9 cellular contexts compared by ENCODE assay signal in genomic region chr18:26458526-26459232, GRCh38.
DNase-seq lines count a peak whose midpoint lies in the region; ATAC-seq and TF ChIP-seq lines count a peak whose summit lies in the region.
"Had no signal": no experiment of that assay in that cellular context is flagged by ENCODE, and none has a peak within 500 bp of the region (broad histone marks: within the 10 kb centered on the region; RNA-seq: fewer than 3 reads in every experiment).

No MANE protein-coding gene starts in this region.

- peaks cover 21% of the 10 kb centered on the region for H3K4me1 Mint-ChIP-seq in glutamatergic neuron (ENCODE audit: low read depth, unreplicated experiment)

- WGBS in gastroesophageal sphincter (ENCODE audit: low coverage in 1 of 2), 2 donors, result 66 to 88% methylated on average over 9 of the region's 9 CpGs

- peaks cover 7% of the 10 kb centered on the region for H3K36me3 Mint-ChIP-seq in glutamatergic neuron (ENCODE audit: unreplicated experiment)

- no peak for TF ChIP-seq EP300 in gastroesophageal sphincter (IDR thresholded peaks at IDR 0.05)

- no peak overlapping the region for H3K4me3 Mint-ChIP-seq in glutamatergic neuron (ENCODE audit: unreplicated experiment)

- H3K4me1 ChIP-seq in ascending aorta (no peaks in the 10 kb centered on the region), gastroesophageal sphincter (no peaks in the 10 kb centered on the region)

- H3K9me3 ChIP-seq in ascending aorta (no peaks in the 10 kb centered on the region), gastroesophageal sphincter (no peaks in the 10 kb centered on the region)

- H3K36me3 ChIP-seq in ascending aorta (peaks cover 0 to 22% of the 10 kb centered on the region in 2 donors), gastroesophageal sphincter (peaks cover 0 to 49% of the 10 kb centered on the region in 2 donors)

- intact Hi-C loops in ascending aorta (cut with DNase I), result no loop called here

- no peak for TF ChIP-seq POLR2A in gastroesophageal sphincter (IDR thresholded peaks at IDR 0.05)

- H3K27me3 ChIP-seq in ascending aorta, result no peaks in the 10 kb centered on the region
- H3K27me3 ChIP-seq in gastroesophageal sphincter, result no peaks in the 10 kb centered on the region

- H3K27ac ChIP-seq in ascending aorta (no peak overlapping the region), gastroesophageal sphincter (no peak overlapping the region)
- H3K27ac ChIP-seq: 22Rv1 had no signal

- peaks cover 2% of the 10 kb centered on the region for H3K9me3 Mint-ChIP-seq in glutamatergic neuron (ENCODE audit: unreplicated experiment)

- TF ChIP-seq CTCF in glutamatergic neuron (IDR thresholded peaks at IDR 0.05; ENCODE audit: partially characterized antibody, unreplicated experiment) (no peak), ascending aorta (IDR thresholded peaks at IDR 0.05) (no peak), gastroesophageal sphincter (IDR thresholded peaks at IDR 0.05) (no peak)

- H3K27ac Mint-ChIP-seq in glutamatergic neuron (ENCODE audit: unreplicated experiment), result peak overlapping the region; percentile 10

- DNase-seq in NCI-H1694 (lab: John Stamatoyannopoulos, UW), result peak; percentile 12
- DNase-seq in NCI-H1694 treated with DMSO at 0.1 percent for 48 hours (lab: John Stamatoyannopoulos, UW), result no peak
- peak; percentile 65 for DNase-seq in NOMO-1 treated with dmso at 0.1 percent for 144 hours (lab: John Stamatoyannopoulos, UW; ENCODE audit: unreplicated experiment)
- DNase-seq in glutamatergic neuron, result no peak
- no peak for DNase-seq in ascending aorta (ENCODE audit: low spot score in 2 of 2)
- no peak for DNase-seq in pons (ENCODE audit: low spot score)

- H3K27me3 Mint-ChIP-seq in glutamatergic neuron (ENCODE audit: unreplicated experiment), result no peaks in the 10 kb centered on the region

- H3K4me3 ChIP-seq in ascending aorta (no peak overlapping the region), gastroesophageal sphincter (no peak overlapping the region)

- ATAC-seq in HG02852 (IDR thresholded peaks at IDR 0.05; ENCODE audit: unreplicated experiment), result peak; percentile 69
- no peak for ATAC-seq in gastroesophageal sphincter

Comparison
In these comparisons a context has a peak if more than half of its experiments do, and no peak if none do; other contexts are left out.
1. DNase-seq: peak in NCI-H1694 (single experiment) and NOMO-1 treated with dmso at 0.1 percent for 144 hours (single experiment); none in NCI-H1694 treated with DMSO at 0.1 percent for 48 hours (single experiment), glutamatergic neuron (single experiment), ascending aorta (0 of 2) and pons (single experiment).